ENCODE assay signal across 8 cellular contexts in genomic region chr2:27489498-27490397, GRCh38. TPM values are rescaled to one million over a fixed set of nuclear protein-coding genes. Genes with fewer than 3 reads are reported as not detected.
DNase-seq lines count a peak whose midpoint lies in the region; ATAC-seq and TF ChIP-seq lines count a peak whose summit lies in the region.

A gene with protein sequence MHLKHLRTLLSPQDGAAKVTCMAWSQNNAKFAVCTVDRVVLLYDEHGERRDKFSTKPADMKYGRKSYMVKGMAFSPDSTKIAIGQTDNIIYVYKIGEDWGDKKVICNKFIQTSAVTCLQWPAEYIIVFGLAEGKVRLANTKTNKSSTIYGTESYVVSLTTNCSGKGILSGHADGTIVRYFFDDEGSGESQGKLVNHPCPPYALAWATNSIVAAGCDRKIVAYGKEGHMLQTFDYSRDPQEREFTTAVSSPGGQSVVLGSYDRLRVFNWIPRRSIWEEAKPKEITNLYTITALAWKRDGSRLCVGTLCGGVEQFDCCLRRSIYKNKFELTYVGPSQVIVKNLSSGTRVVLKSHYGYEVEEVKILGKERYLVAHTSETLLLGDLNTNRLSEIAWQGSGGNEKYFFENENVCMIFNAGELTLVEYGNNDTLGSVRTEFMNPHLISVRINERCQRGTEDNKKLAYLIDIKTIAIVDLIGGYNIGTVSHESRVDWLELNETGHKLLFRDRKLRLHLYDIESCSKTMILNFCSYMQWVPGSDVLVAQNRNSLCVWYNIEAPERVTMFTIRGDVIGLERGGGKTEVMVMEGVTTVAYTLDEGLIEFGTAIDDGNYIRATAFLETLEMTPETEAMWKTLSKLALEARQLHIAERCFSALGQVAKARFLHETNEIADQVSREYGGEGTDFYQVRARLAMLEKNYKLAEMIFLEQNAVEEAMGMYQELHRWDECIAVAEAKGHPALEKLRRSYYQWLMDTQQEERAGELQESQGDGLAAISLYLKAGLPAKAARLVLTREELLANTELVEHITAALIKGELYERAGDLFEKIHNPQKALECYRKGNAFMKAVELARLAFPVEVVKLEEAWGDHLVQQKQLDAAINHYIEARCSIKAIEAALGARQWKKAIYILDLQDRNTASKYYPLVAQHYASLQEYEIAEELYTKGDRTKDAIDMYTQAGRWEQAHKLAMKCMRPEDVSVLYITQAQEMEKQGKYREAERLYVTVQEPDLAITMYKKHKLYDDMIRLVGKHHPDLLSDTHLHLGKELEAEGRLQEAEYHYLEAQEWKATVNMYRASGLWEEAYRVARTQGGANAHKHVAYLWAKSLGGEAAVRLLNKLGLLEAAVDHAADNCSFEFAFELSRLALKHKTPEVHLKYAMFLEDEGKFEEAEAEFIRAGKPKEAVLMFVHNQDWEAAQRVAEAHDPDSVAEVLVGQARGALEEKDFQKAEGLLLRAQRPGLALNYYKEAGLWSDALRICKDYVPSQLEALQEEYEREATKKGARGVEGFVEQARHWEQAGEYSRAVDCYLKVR (N-terminal part only) (minus strand): TSS chr2:27489743. CDS start chr2:27489653, 90 bp downstream.

- H3K36me3 ChIP-seq in PC-3 (ENCODE audit: low read depth, low read length) (no peaks in the 10 kb centered on the region), mucosa of descending colon (ENCODE audit: low read depth) (no peaks in the 10 kb centered on the region)

- H3F3A ChIP-seq in PC-3 (ENCODE audit: low read length, unreplicated experiment), result no peaks in the 10 kb centered on the region

- ATAC-seq in GM21619 (IDR thresholded peaks at IDR 0.05; ENCODE audit: unreplicated experiment) (peak; percentile 89), PC-3 (peak; percentile 98), mucosa of descending colon (peak; percentile 99)

- peaks cover 16% of the 10 kb centered on the region for H3K4me1 ChIP-seq in PC-3 (ENCODE audit: insufficient read depth, low read length)
- peaks cover 7% of the 10 kb centered on the region for H3K4me1 ChIP-seq in mucosa of descending colon (ENCODE audit: low read depth)

- H3K4me3 ChIP-seq in PC-3 (ENCODE audit: low read length), result peak within 1 kb of the TSS; percentile 71
- peak within 1 kb of the TSS; percentile 85 for H3K4me3 ChIP-seq in epithelial cell of proximal tubule (ENCODE audit: low read depth, low read length)
- peak within 1 kb of the TSS; percentile 11 for H3K4me3 ChIP-seq in mucosa of descending colon

- DNase-seq in DMS153 (lab: John Stamatoyannopoulos, UW) (peak; percentile 100), PC-3 (peak; percentile 100), epithelial cell of proximal tubule (ENCODE audit: low read depth) (peak; percentile 89), mucosa of descending colon (peak; percentile 99 to 100 (median 100))
- DNase-seq in activated T-cell treated with anti-CD3 and anti-CD28 coated beads, Interleukin-2, amount 50 U/mL, for 1 hour, result peak; percentile 98
- peak; percentile 96 to 98 for DNase-seq in stimulated activated CD8-positive, alpha-beta memory T cell treated with anti-CD3 and anti-CD28 coated beads, Interleukin-4, amount 100 ng/mL, for 1 hour (ENCODE audit: low read depth in 2 of 2, low spot score in 1 of 2)

- peak within 1 kb of the TSS; percentile 93 for H3K4me2 ChIP-seq in PC-3 (ENCODE audit: low read length)

- no peaks in the 10 kb centered on the region for H3K9me3 ChIP-seq in PC-3 (ENCODE audit: low read length)
- no peaks in the 10 kb centered on the region for H3K9me3 ChIP-seq in mucosa of descending colon

- no peaks in the 10 kb centered on the region for H3K9me2 ChIP-seq in PC-3 (replicated peaks; ENCODE audit: low read length)

- peak within 1 kb of the TSS; percentile 94 for H2AFZ ChIP-seq in PC-3 (ENCODE audit: low read length)

- 0 out of 2 replicates have a peak within 1 kb of the TSS, but pooled peaks have one; percentile 3 for H3K27ac ChIP-seq in PC-3 (ENCODE audit: low read length)

- no peak for TF ChIP-seq RAD21 in Ishikawa (IDR thresholded peaks at IDR 0.05; ENCODE audit: low read depth)

- TF ChIP-seq EP300 in Ishikawa (IDR thresholded peaks at IDR 0.05; ENCODE audit: borderline replicate concordance), result no peak

- H4K20me1 ChIP-seq in PC-3 (ENCODE audit: low read length), result no peaks in the 10 kb centered on the region

- no peaks in the 10 kb centered on the region for H3K27me3 ChIP-seq in PC-3 (ENCODE audit: low read length)

- CTCF ChIA-PET in PC-3 (lab: Charles Lee), result no interaction called here

- H3K9ac ChIP-seq in PC-3 (ENCODE audit: low read length), result peak within 1 kb of the TSS; percentile 42

- intact Hi-C loops in PC-3 (cut with micrococcal nuclease) (loop anchor here (1.0 kb wide), 1 partner anchor 139 kb away; no protein-coding TSS in a partner anchor), mucosa of descending colon (cut with DNase I, micrococcal nuclease) (no loop called here)

- TSS peak; percentile 98 for BruUV-seq in PC-3 (replicated peaks; lab: Mats Ljungman, UMichigan)

- no peak for TF ChIP-seq CTCF in PC-3 (conservative IDR thresholded peaks at IDR 0.05; ENCODE audit: low read depth, low read length)
- no peak for TF ChIP-seq CTCF in epithelial cell of proximal tubule (conservative IDR thresholded peaks at IDR 0.05; ENCODE audit: low read depth, low read length)
- TF ChIP-seq CTCF in mucosa of descending colon (IDR thresholded peaks at IDR 0.05), result no peak

- 0 out of 2 replicates have a peak, but pooled peaks cover 5% of the 10 kb centered on the region for H3K79me2 ChIP-seq in PC-3 (ENCODE audit: low read length)

- POLR2A ChIA-PET in PC-3 (lab: Charles Lee; ENCODE audit: unreplicated experiment), result no interaction called here

TF ChIP-seq in Ishikawa, 13 proteins besides CTCF, POLR2A, EP300 and RAD21:
- TF ChIP-seq NFIC (IDR thresholded peaks at IDR 0.05) (no peak), FOXM1 (IDR thresholded peaks at IDR 0.05; ENCODE audit: borderline replicate concordance, low read depth) (no peak), EGR1 (IDR thresholded peaks at IDR 0.05) (no peak), CREB1 (IDR thresholded peaks at IDR 0.05; ENCODE audit: low read depth) (peak; percentile 91), TEAD4 (IDR thresholded peaks at IDR 0.05) (no peak), USF1 (IDR thresholded peaks at IDR 0.05) (no peak), REST (IDR thresholded peaks at IDR 0.05; ENCODE audit: low read depth) (no peak), MAX (IDR thresholded peaks at IDR 0.05) (peak; percentile 96), YY1 (IDR thresholded peaks at IDR 0.05; ENCODE audit: low read depth) (0 out of 2 replicates have a peak, but pooled peaks have one; percentile 9), TAF1 (IDR thresholded peaks at IDR 0.05; ENCODE audit: low read depth) (peak; percentile 37; the same call in 1 of the 2 replicates), CEBPB (IDR thresholded peaks at IDR 0.05) (no peak)

RNA-seq across cellular contexts. Expression of the gene that starts here (rescaled TPM):
- 12.8 and 22.9 TPM in 2 replicates for total RNA-seq in PC-3 (2014; rRNA removed)
- 3.7 and 12.1 TPM in 2 replicates for total RNA-seq in epithelial cell of proximal tubule
- 10 to 100 TPM; 54.4 to 93.7 (median 62.4) TPM for total RNA-seq in mucosa of descending colon

Comparison
In these comparisons a context has a peak if more than half of its experiments do, and no peak if none do; other contexts are left out.
1. Peak in every context shown above with its lines: DNase-seq, ATAC-seq, H3K4me3 ChIP-seq and H3K27ac ChIP-seq.
2. H3K4me3 ChIP-seq: peak in every context shown above with its lines; median percentile 85 in epithelial cell of proximal tubule; 71 in PC-3; 11 in mucosa of descending colon.